In the genomic region with DNA sequence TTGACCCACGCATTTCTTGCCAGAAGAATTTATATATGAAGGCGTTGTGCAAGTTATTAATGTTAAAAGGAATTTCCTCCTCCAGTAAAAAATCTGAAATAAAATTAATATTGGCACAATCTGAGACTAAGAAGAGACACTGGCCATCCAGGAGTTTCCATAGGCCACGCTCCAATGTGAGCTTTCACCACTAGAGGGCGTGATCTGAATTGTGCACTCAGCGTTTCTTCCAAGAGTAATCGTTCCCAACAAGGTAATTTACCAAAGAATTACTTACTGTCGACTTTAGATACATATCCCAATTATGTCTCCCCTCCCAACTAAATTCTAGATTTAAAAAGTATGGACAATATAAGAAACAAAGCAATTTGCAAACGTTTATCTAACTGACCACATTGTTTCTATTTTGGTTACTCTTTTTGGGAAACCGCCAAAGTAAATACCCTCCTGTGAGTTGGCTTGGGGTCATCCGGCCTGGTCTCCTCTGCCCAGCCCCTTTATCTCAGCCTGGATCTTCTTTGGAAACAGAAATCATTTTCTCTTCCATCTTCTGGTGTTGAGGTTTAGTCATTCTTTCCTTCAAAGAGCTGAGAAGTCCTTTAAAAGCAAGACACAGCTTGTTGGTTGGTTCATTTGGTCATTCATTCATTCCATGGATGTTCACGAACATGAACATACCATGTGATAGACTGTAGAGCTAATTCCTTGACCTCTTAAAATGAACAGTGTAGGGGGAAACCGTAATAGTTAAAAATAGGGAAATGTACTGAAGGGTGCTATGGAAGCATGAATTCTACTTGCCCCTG, we compare ENCODE assay signal across 8 cellular contexts. TPM values are rescaled to one million over a fixed set of nuclear protein-coding genes. Genes with fewer than 3 reads are reported as not detected.
DNase-seq lines count a peak whose midpoint lies in the region; ATAC-seq, FAIRE-seq and TF ChIP-seq lines count a peak whose summit lies in the region.

No MANE protein-coding gene starts in this region.

- H2AFZ ChIP-seq in DND-41 (ENCODE audit: low read depth, low read length) (no peak overlapping the region), K562 (ENCODE audit: low read depth, low read length) (peak overlapping the region; percentile 67), keratinocyte (ENCODE audit: control insufficient read depth, low read length) (no peak overlapping the region)

- in situ Hi-C loops in K562 (cut with MboI) = loop anchor here (25.0 kb wide), 1 partner anchor 330 kb away; a partner anchor contains a TSS

- H3K4me1 ChIP-seq in DND-41 (ENCODE audit: insufficient read depth, low read length) (no peaks in the 10 kb centered on the region), K562 (replicated peaks in 1 of 2; ENCODE audit: control insufficient read depth in 2 of 2, insufficient read depth in 2 of 2, low read length in 2 of 2) (peaks cover 0 to 14% of the 10 kb centered on the region in 2 experiments; a peak in 3 of 5 replicates), keratinocyte (ENCODE audit: control insufficient read depth, extremely low read depth, insufficient read depth, low read length) (peaks cover 7% of the 10 kb centered on the region)

- H3K27ac ChIP-seq in DND-41 (ENCODE audit: low read length) (no peak overlapping the region), K562 (ENCODE audit: extremely low read depth, low read depth, low read length) (no peak overlapping the region; the same call in 2 of the 3 replicates), keratinocyte (ENCODE audit: control insufficient read depth, insufficient read depth, low read length) (no peak overlapping the region)

- H3K79me2 ChIP-seq in DND-41 (ENCODE audit: insufficient read depth, low read length) (no peaks in the 10 kb centered on the region), K562 (ENCODE audit: control insufficient read depth, insufficient read depth, low read length) (no peaks in the 10 kb centered on the region), keratinocyte (ENCODE audit: control insufficient read depth, insufficient read depth, low read length) (no peaks in the 10 kb centered on the region)

- CTCF ChIA-PET in K562 (lab: Yijun Ruan, JAX; ENCODE audit: low intra/inter-chr PET ratio) = interaction anchor here (0.8 to 1.6 kb wide), 3 partner anchors 129 to 450 kb away, joined by 3 to 4 read pairs (median 3); no protein-coding TSS in a partner anchor

- TF ChIP-seq CTCF in DND-41 (IDR thresholded peaks at IDR 0.05; ENCODE audit: borderline replicate concordance, extremely low read depth, low read length, poor library complexity, severe bottlenecking) (peak; percentile 83), K562 (IDR thresholded peaks at IDR 0.05 in 2 of 3, conservative IDR thresholded peaks at IDR 0.05 in 1 of 3; ENCODE audit: insufficient read depth in 2 of 3, low read depth in 1 of 3, low read length in 3 of 3) (peak; percentile 74 to 85 (median 80)), keratinocyte (optimal IDR thresholded peaks at IDR 0.05 in 1 of 3, IDR thresholded peaks at IDR 0.05 in 1 of 3, conservative IDR thresholded peaks at IDR 0.05 in 1 of 3; ENCODE audit: extremely low read depth in 1 of 3, insufficient read depth in 2 of 3, low read length in 3 of 3) (peak; percentile 77 to 83 (median 83))

- ATAC-seq in DND-41 (ENCODE audit: insufficient read depth, low read depth) (0 out of 3 replicates have a peak, but pooled peaks have one; percentile 48), K562 (peak; percentile 92), GM21360 (IDR thresholded peaks at IDR 0.05; ENCODE audit: unreplicated experiment) (no peak), HG02852 (IDR thresholded peaks at IDR 0.05; ENCODE audit: unreplicated experiment) (no peak)

- peak; percentile 44 to 61 for TF ChIP-seq RAD21 in K562 (CRISPR knock-in tag; conservative IDR thresholded peaks at IDR 0.05 in 1 of 2, IDR thresholded peaks at IDR 0.05 in 1 of 2)

- H4K20me1 ChIP-seq in DND-41 (ENCODE audit: insufficient read depth, low read length) (no peaks in the 10 kb centered on the region), K562 (replicated peaks; ENCODE audit: control insufficient read depth, insufficient read depth, low read length) (no peaks in the 10 kb centered on the region), keratinocyte (ENCODE audit: control insufficient read depth, extremely low read depth, insufficient read depth, low read length) (no peaks in the 10 kb centered on the region)

- no peak overlapping the region for H3K4me2 ChIP-seq in DND-41 (ENCODE audit: insufficient read depth, low read length)
- peak overlapping the region; percentile 24; the same call in 1 of the 2 replicates for H3K4me2 ChIP-seq in K562 (ENCODE audit: insufficient read depth, low read length)
- H3K4me2 ChIP-seq in keratinocyte (ENCODE audit: control insufficient read depth, extremely low read depth, insufficient read depth, low read depth, low read length) = peak overlapping the region; percentile 38

- no peak overlapping the region for H3K9ac ChIP-seq in DND-41 (ENCODE audit: low read depth, low read length)
- H3K9ac ChIP-seq in K562 (ENCODE audit: insufficient read depth in 1 of 2, low read depth in 2 of 2, low read length in 2 of 2) = no peak overlapping the region
- H3K9ac ChIP-seq in keratinocyte (ENCODE audit: control insufficient read depth, extremely low read depth, insufficient read depth, low read length) = no peak overlapping the region

- no peaks in the 10 kb centered on the region for H3K9me1 ChIP-seq in K562 (ENCODE audit: control insufficient read depth, insufficient read depth, low read length)
- no peaks in the 10 kb centered on the region for H3K9me1 ChIP-seq in keratinocyte (ENCODE audit: control insufficient read depth, extremely low read depth, insufficient read depth, low read length)

- FAIRE-seq in K562 (lab: Jason Lieb, UNC) (peak; percentile 96), keratinocyte (lab: Jason Lieb, UNC) (peak; percentile 61)

- H3K36me3 ChIP-seq in DND-41 (ENCODE audit: insufficient read depth, low read length) (no peaks in the 10 kb centered on the region), K562 (ENCODE audit: control insufficient read depth, insufficient read depth, low read length) (no peaks in the 10 kb centered on the region; the same call in 2 of the 3 replicates), keratinocyte (ENCODE audit: control insufficient read depth in 2 of 2, extremely low read depth in 1 of 2, insufficient read depth in 2 of 2, low read length in 2 of 2) (no peaks in the 10 kb centered on the region)

- DNase-seq in DND-41 = peak; percentile 46
- peak; percentile 45 for DNase-seq in HT1080 (ENCODE audit: low read depth)
- DNase-seq in SKM-1 (lab: John Stamatoyannopoulos, UW; ENCODE audit: unreplicated experiment) = peak; percentile 37
- DNase-seq in K562 (ENCODE audit: extremely low read depth in 1 of 4, low spot score in 3 of 4) = peak; percentile 56 to 78 (median 65)
- DNase-seq in keratinocyte (ENCODE audit: low read depth, low spot score) = no peak
- DNase-seq in stimulated activated CD4-positive, alpha-beta T cell treated with anti-CD3 and anti-CD28 coated beads, Interleukin-4, amount 100 ng/mL, for 1 hour = peak; percentile 42

- no peak for TF ChIP-seq POLR2A in K562 (conservative IDR thresholded peaks at IDR 0.05)

- POLR2A ChIA-PET in K562 (lab: Yijun Ruan, JAX) = interaction anchor here (1.0 to 3.0 kb wide), 3 partner anchors 11 to 18 kb away, joined by 3 to 11 read pairs (median 7); no protein-coding TSS in a partner anchor

- 5% methylated on average over 12 of the region's 12 CpGs for WGBS in K562 (ENCODE audit: insufficient coverage, low coverage, missing lambda C conversion rate)

- BruUV-seq in K562 (replicated peaks; lab: Mats Ljungman, UMichigan) = no TSS peak

- H3K9me3 ChIP-seq in DND-41 (ENCODE audit: insufficient read depth, low read length, severe bottlenecking) (no peaks in the 10 kb centered on the region), K562 (replicated peaks; ENCODE audit: control insufficient read depth, insufficient read depth, low read depth, low read length) (no peaks in the 10 kb centered on the region; the same call in 1 of the 2 replicates), keratinocyte (ENCODE audit: control insufficient read depth, low read depth, low read length) (no peaks in the 10 kb centered on the region)

- dilution Hi-C loops in keratinocyte (cut with MboI; ENCODE audit: extremely low pct_ligation_motif_present, low sequenced_read_pairs) = no loop called here

- H3K27me3 ChIP-seq in DND-41 (ENCODE audit: insufficient read depth, low read length, poor library complexity) (no peaks in the 10 kb centered on the region), K562 (ENCODE audit: control insufficient read depth in 2 of 2, insufficient read depth in 2 of 2, low read length in 2 of 2) (no peaks in the 10 kb centered on the region; a peak in 1 of 5 replicates), keratinocyte (ENCODE audit: control insufficient read depth, extremely low read depth, insufficient read depth, low read length) (no peaks in the 10 kb centered on the region)

- H3K4me3 ChIP-seq in DND-41 (ENCODE audit: low read depth in 1 of 2, low read length in 2 of 2) (no peak overlapping the region), K562 (no peak overlapping the region), keratinocyte (ENCODE audit: control insufficient read depth in 2 of 3, extremely low read depth in 1 of 3, insufficient read depth in 2 of 3, low read depth in 1 of 3, low read length in 3 of 3) (no peak overlapping the region)

- intact Hi-C loops in K562 (cut with micrococcal nuclease) = loop anchor here (5.0 kb wide), 2 partner anchors 340 to 450 kb away; no protein-coding TSS in a partner anchor

- peak; percentile 59; the same call in 1 of the 2 replicates for TF ChIP-seq EP300 in K562 (IDR thresholded peaks at IDR 0.05; ENCODE audit: low read length)

RNA-seq across cellular contexts. Expression of a gene that starts 26.2 kb away (rescaled TPM):
- total RNA-seq in HT1080 (2014; rRNA removed; shearing (Covaris generic)) = 117 and 253 TPM in 2 replicates
- polyA plus RNA-seq in HT1080 (2015; cell fraction: cytosol; rRNA removed) = 99.1 and 141 TPM in 2 replicates
- polyA plus RNA-seq in HT1080 (2015; cell fraction: nucleus; rRNA removed) = 17.7 and 19.1 TPM in 2 replicates
- 15.1 and 30.6 TPM in 2 replicates for total RNA-seq in K562 (2011; cell fraction: chromatin; rRNA removed; ENCODE audit: low replicate concordance)
- total RNA-seq in K562 (2011; cell fraction: nucleolus; rRNA removed) = 9.7 and 14.5 TPM in 2 replicates
- 12.2 and 21.1 TPM in 2 replicates for total RNA-seq in K562 (2011; cell fraction: nucleoplasm; rRNA removed)
- total RNA-seq in K562 (2014; rRNA removed) = 316 and 1,050 TPM in 2 replicates
- 43.0 and 52.0 TPM in 2 replicates for total RNA-seq in K562 (2014; rRNA removed; fragmentation: Illumina TruSeq; extraction: Trizol)
- 32.9 and 34.6 TPM in 2 replicates for total RNA-seq in K562 (2015; rRNA removed; fragmentation: Illumina TruSeq; extraction: Trizol)
- total RNA-seq in K562 (2021) = 66.9 and 77.6 TPM in 2 replicates
- polyA plus RNA-seq in K562 (2011; rRNA removed) = 58.3 and 73.7 TPM in 2 replicates
- polyA plus RNA-seq in K562 (2011; cell fraction: cytosol; rRNA removed) = 63.0 and 229 TPM in 2 replicates
- polyA plus RNA-seq in K562 (2011; cell fraction: nucleus; rRNA removed) = 25.9 and 40.4 TPM in 2 replicates
- polyA plus RNA-seq in K562 (2012) = 34.3 and 43.5 TPM in 2 replicates
- polyA plus RNA-seq in K562 (2014; fragmentation: Illumina TruSeq; extraction: Trizol) = 38.2 and 47.6 TPM in 2 replicates
- 10 to 100 TPM in 1 of 2 experiments, 1 to 10 TPM in 1; 9.2 to 10.6 TPM for polyA plus RNA-seq in K562 (2014; fragmentation: Nextera tagmentation; extraction: Ambion mirVana)
- 370 and 537 TPM in 2 replicates for polyA plus RNA-seq in K562 (2014; rRNA removed)
- 86.9 and 94.7 TPM in 2 replicates for polyA minus RNA-seq in K562 (2011; rRNA and poly(A)+ RNA removed)
- polyA minus RNA-seq in K562 (2011; cell fraction: cytosol; rRNA and poly(A)+ RNA removed) = 37.8 and 44.7 TPM in 2 replicates
- 20.8 and 24.2 TPM in 2 replicates for polyA minus RNA-seq in K562 (2011; cell fraction: nucleus; rRNA and poly(A)+ RNA removed)
- 33.7 to 49.0 TPM (median 40.6 TPM) in 3 replicates for polyA plus RNA-seq in keratinocyte
- polyA plus RNA-seq in keratinocyte (2011; ENCODE audit: low read depth) = 69.0 TPM
- 44.5 and 54.0 TPM in 2 replicates for polyA plus RNA-seq in keratinocyte (2011; cell fraction: cytosol; rRNA removed)
- 12.2 and 33.4 TPM in 2 replicates for polyA plus RNA-seq in keratinocyte (2011; cell fraction: nucleus; rRNA removed)
- 27.9 and 28.8 TPM in 2 replicates for polyA plus RNA-seq in keratinocyte (2012; ENCODE audit: low replicate concordance)
- 17.0 to 51.4 TPM (median 47.0 TPM) in 3 replicates for polyA minus RNA-seq in keratinocyte
- 91.3 TPM for polyA minus RNA-seq in keratinocyte (2011; cell fraction: cytosol; rRNA and poly(A)+ RNA removed)
- polyA minus RNA-seq in keratinocyte (2011; cell fraction: nucleus; rRNA and poly(A)+ RNA removed) = 31.3 and 37.0 TPM in 2 replicates

Comparison
In these comparisons a context has a peak if more than half of its experiments do, and no peak if none do; other contexts are left out.
1. ATAC-seq: peak in DND-41 (single experiment) and K562 (single experiment); none in GM21360 (single experiment) and HG02852 (single experiment).
2. Peak in every context shown above with its lines, with median percentiles within 50 percentile points of each other: CTCF ChIP-seq.